20 cellular contexts compared by ENCODE assay signal in the genomic region with DNA sequence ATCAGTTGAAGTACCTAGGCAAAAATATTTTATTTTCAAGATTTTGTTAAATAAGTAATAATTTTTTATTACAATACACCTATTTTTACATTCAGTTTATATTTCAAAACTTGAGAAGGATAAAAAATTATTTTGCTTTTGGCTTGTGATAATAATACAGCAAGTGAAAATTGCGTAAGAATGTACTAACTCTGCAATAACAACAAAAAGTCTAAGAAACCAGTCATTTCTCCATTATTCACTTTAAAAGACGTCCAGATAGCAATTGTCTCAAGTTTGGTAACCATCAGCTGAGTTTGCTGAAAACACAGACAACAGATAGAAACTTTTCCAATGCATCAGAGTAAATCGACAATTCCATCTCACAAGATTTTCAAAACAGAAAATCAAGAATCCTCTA. TPM values are rescaled to one million over a fixed set of nuclear protein-coding genes. Genes with fewer than 3 reads are reported as not detected.
DNase-seq lines count a peak whose midpoint lies in the region; ATAC-seq, FAIRE-seq and TF ChIP-seq lines count a peak whose summit lies in the region.
"Had no signal": no experiment of that assay in that cellular context is flagged by ENCODE, and none has a peak within 500 bp of the region (broad histone marks: within the 10 kb centered on the region; RNA-seq: fewer than 3 reads in every experiment).

No MANE protein-coding gene starts in this region.

- no peak overlapping the region for H3K4me2 ChIP-seq in astrocyte (ENCODE audit: low read length)
- H3K4me2 ChIP-seq: A549 had no signal

- no peak overlapping the region for H3K4me3 Mint-ChIP-seq in astrocyte (ENCODE audit: unreplicated experiment)
- H3K4me3 Mint-ChIP-seq: CD14-positive monocyte; CD8-positive, alpha-beta T cell had no signal

- H2AFZ ChIP-seq in ACC112 (ENCODE audit: low read length, unreplicated experiment): no peak overlapping the region
- no peak overlapping the region for H2AFZ ChIP-seq in astrocyte (ENCODE audit: low read depth, low read length)

- POLR2A ChIA-PET in HEK293 (lab: Yijun Ruan, JAX): no interaction called here

- no peaks in the 10 kb centered on the region for H3K27me3 Mint-ChIP-seq in astrocyte (ENCODE audit: low read depth, unreplicated experiment)

- H3K9me3 ChIP-seq in HEK293 (ENCODE audit: control insufficient read depth, insufficient read depth, low read depth, low read length) (no peaks in the 10 kb centered on the region), astrocyte (ENCODE audit: insufficient read depth, low read depth, low read length) (no peaks in the 10 kb centered on the region)
- H3K9me3 ChIP-seq: A549 had no signal

- no peak overlapping the region for H3K9ac ChIP-seq in astrocyte (ENCODE audit: low read length)

- H3K27ac ChIP-seq in ACC112 (ENCODE audit: low read depth, low read length) (peak overlapping the region; percentile 23; the same call in 1 of the 2 replicates), HEK293 (ENCODE audit: extremely low read depth, low read depth, low read length) (no peak overlapping the region), astrocyte (ENCODE audit: low read depth, low read length) (no peak overlapping the region)
- H3K27ac ChIP-seq: A549 had no signal

- H3K27me3 ChIP-seq in ACC112 (ENCODE audit: insufficient read depth, low read length) (no peaks in the 10 kb centered on the region), astrocyte (ENCODE audit: insufficient read depth, low read length) (no peaks in the 10 kb centered on the region)

- no peaks in the 10 kb centered on the region for H4K20me1 ChIP-seq in astrocyte (ENCODE audit: insufficient read depth, low read length)

- H3K36me3 Mint-ChIP-seq in astrocyte (ENCODE audit: low read depth, unreplicated experiment): no peaks in the 10 kb centered on the region
- H3K36me3 Mint-ChIP-seq: CD14-positive monocyte; CD8-positive, alpha-beta T cell had no signal

- no peaks in the 10 kb centered on the region for H3K9me3 Mint-ChIP-seq in astrocyte (ENCODE audit: unreplicated experiment)
- H3K9me3 Mint-ChIP-seq: CD8-positive, alpha-beta T cell had no signal

- ATAC-seq in HG02798 (IDR thresholded peaks at IDR 0.05; ENCODE audit: poor library complexity, unreplicated experiment) (no peak), HG03457 (IDR thresholded peaks at IDR 0.05; ENCODE audit: unreplicated experiment) (no peak), GM19035 (IDR thresholded peaks at IDR 0.05; ENCODE audit: unreplicated experiment) (no peak)
- ATAC-seq: A549; CD8-positive, alpha-beta T cell had no signal

- peaks cover 5% of the 10 kb centered on the region for H3K4me1 Mint-ChIP-seq in astrocyte (ENCODE audit: low read depth, unreplicated experiment)

- no peaks in the 10 kb centered on the region for H3K36me3 ChIP-seq in ACC112 (ENCODE audit: insufficient read depth, low read length)
- no peaks in the 10 kb centered on the region for H3K36me3 ChIP-seq in HEK293 (ENCODE audit: control insufficient read depth in 2 of 2, insufficient read depth in 1 of 2, low read length in 2 of 2)
- H3K36me3 ChIP-seq in astrocyte (ENCODE audit: insufficient read depth, low read length): no peaks in the 10 kb centered on the region

- H3K79me2 ChIP-seq in ACC112 (ENCODE audit: control insufficient read depth, insufficient read depth, low read length, unreplicated experiment) (no peaks in the 10 kb centered on the region), astrocyte (ENCODE audit: insufficient read depth, low read length) (no peaks in the 10 kb centered on the region)

- no peak overlapping the region for H3K4me3 ChIP-seq in ACC112 (ENCODE audit: low read depth, low read length)
- H3K4me3 ChIP-seq in HEK293 (ENCODE audit: low read depth, low read length): no peak overlapping the region
- no peak overlapping the region for H3K4me3 ChIP-seq in astrocyte (ENCODE audit: insufficient read depth, low read depth, low read length)
- H3K4me3 ChIP-seq: A549 had no signal

- no peak for DNase-seq in astrocyte (ENCODE audit: low read depth)
- DNase-seq: CD8-positive, alpha-beta T cell; COR-L47; DMS153; DMS79 treated with DMSO at 0.1 percent for 48 hours; EL; GOT3; HCEC 1CT; KBM-7 had no signal

- peak; percentile 41 for FAIRE-seq in astrocyte (lab: Jason Lieb, UNC)
- FAIRE-seq in islet of Langerhans (lab: Jason Lieb, UNC): peak; percentile 33
- FAIRE-seq: A549, D721Med, G401.6, GM12891 had no signal

- H3K4me1 ChIP-seq in ACC112 (ENCODE audit: control insufficient read depth, insufficient read depth, low read length, unreplicated experiment) (peaks cover 13% of the 10 kb centered on the region), HEK293 (ENCODE audit: control insufficient read depth, insufficient read depth, low read length) (no peaks in the 10 kb centered on the region), astrocyte (ENCODE audit: insufficient read depth, low read length) (no peaks in the 10 kb centered on the region)
- H3K4me1 ChIP-seq: A549 had no signal

- CTCF ChIA-PET in HEK293 (lab: Yijun Ruan, JAX): no interaction called here

- H3K27ac Mint-ChIP-seq in astrocyte (ENCODE audit: unreplicated experiment): no peak overlapping the region
- H3K27ac Mint-ChIP-seq: CD8-positive, alpha-beta T cell had no signal

- TF ChIP-seq CTCF in HEK293 (tag by site-specific recombination; IDR thresholded peaks at IDR 0.05): no peak
- TF ChIP-seq CTCF in astrocyte (IDR thresholded peaks at IDR 0.05; ENCODE audit: insufficient read depth, low read depth, low read length): no peak

TF ChIP-seq in HEK293, 187 proteins besides CTCF, POLR2A, EP300 and RAD21:
- TF ChIP-seq ZNF10 (tag by site-specific recombination; IDR thresholded peaks at IDR 0.05) (peak; percentile 51; the same call in 1 of the 2 replicates), ZNF521 (tag by site-specific recombination; IDR thresholded peaks at IDR 0.05) (no peak)

RNA-seq across cellular contexts. Expression of a gene that starts 12.1 kb away (rescaled TPM):
- total RNA-seq in astrocyte: 1.2 and 1.5 TPM in 2 replicates
